8 cellular contexts compared by ENCODE assay signal in genomic region chr17:4498461-4499397, GRCh38. TPM values are rescaled to one million over a fixed set of nuclear protein-coding genes. Genes with fewer than 3 reads are reported as not detected.
A peak's percentile ranks its signal among the peaks of the same experiment; 100 is the strongest.
DNase-seq lines count a peak whose midpoint lies in the region; ATAC-seq and TF ChIP-seq lines count a peak whose summit lies in the region.

Gene SPNS2 (plus strand): TSS chr17:4498881. CDS start chr17:4499048, 167 bp downstream.

- POLR2A ChIA-PET in activated naive CD8-positive, alpha-beta T cell treated with anti-CD3 and anti-CD28 coated beads, Interleukin-2, amount 10 ng/mL, durations not matched to agents 7 days and 5 days (lab: Charles Lee): interaction anchor here (0.5 to 3.7 kb wide), 12 partner anchors 10 to 214 kb away, joined by 3 to 21 read pairs (median 6); partner anchors contain the start of genes MYBBP1A and SPNS3

- peak; percentile 91 for DNase-seq in GM10266 (ENCODE audit: extremely low spot score)
- DNase-seq in HPDE6-E6E7 (ENCODE audit: extremely low spot score): peak; percentile 65
- DNase-seq in SK-N-DZ (ENCODE audit: low spot score): peak; percentile 46
- peak; percentile 83 for DNase-seq in activated naive CD8-positive, alpha-beta T cell treated with anti-CD3 and anti-CD28 coated beads, Interleukin-2, amount 10 ng/mL, durations not matched to agents 7 days and 5 days
- DNase-seq in heart left ventricle: peak; percentile 70 to 84 (median 76)
- DNase-seq in osteocyte (ENCODE audit: extremely low spot score, unreplicated experiment): no peak
- peak; percentile 64 to 66 for DNase-seq in thyroid gland

- peaks cover 0 to 33% (median 0%) of the 10 kb centered on the region in 9 donors for H3K27me3 ChIP-seq in heart left ventricle
- no peaks in the 10 kb centered on the region for H3K27me3 ChIP-seq in thyroid gland

- peaks cover 0 to 54% (median 29%) of the 10 kb centered on the region in 12 donors for H3K4me1 ChIP-seq in heart left ventricle
- H3K4me1 ChIP-seq in thyroid gland: peaks cover 28 to 39% of the 10 kb centered on the region in 2 donors

- ATAC-seq in activated naive CD8-positive, alpha-beta T cell treated with anti-CD3 and anti-CD28 coated beads, Interleukin-2, amount 10 ng/mL, durations not matched to agents 7 days and 5 days (ENCODE audit: low read depth): peak; percentile 83
- ATAC-seq in heart left ventricle: peak; percentile 68 to 94 (median 88)
- no peak for ATAC-seq in GM21515 (IDR thresholded peaks at IDR 0.05; ENCODE audit: unreplicated experiment)

- 0 to 2% (median 1%) methylated on average over 1 to 117 of the region's 117 CpGs for WGBS in heart left ventricle, 4 donors
- WGBS in thyroid gland, 2 donors: 0 to 4% methylated on average over 25 to 34 of the region's 117 CpGs

- peak within 1 kb of the TSS; percentile 43 for H3K27ac Mint-ChIP-seq in activated naive CD8-positive, alpha-beta T cell treated with anti-CD3 and anti-CD28 coated beads, Interleukin-2, amount 10 ng/mL, durations not matched to agents 7 days and 5 days
- no peak within 1 kb of the TSS for H3K27ac Mint-ChIP-seq in osteocyte (ENCODE audit: unreplicated experiment)

- H3K4me3 ChIP-seq in heart left ventricle: peak within 1 kb of the TSS; percentile 18 to 75 (median 62)
- peak within 1 kb of the TSS in 1 of 3 donors; percentile 28 for H3K4me3 ChIP-seq in thyroid gland (replicated peaks in 1 of 3)

- H3K9me3 Mint-ChIP-seq in activated naive CD8-positive, alpha-beta T cell treated with anti-CD3 and anti-CD28 coated beads, Interleukin-2, amount 10 ng/mL, durations not matched to agents 7 days and 5 days: no peaks in the 10 kb centered on the region
- no peaks in the 10 kb centered on the region for H3K9me3 Mint-ChIP-seq in osteocyte (ENCODE audit: unreplicated experiment)

- peak within 1 kb of the TSS; percentile 81 for H3K4me3 Mint-ChIP-seq in activated naive CD8-positive, alpha-beta T cell treated with anti-CD3 and anti-CD28 coated beads, Interleukin-2, amount 10 ng/mL, durations not matched to agents 7 days and 5 days
- peak within 1 kb of the TSS; percentile 65 for H3K4me3 Mint-ChIP-seq in osteocyte (ENCODE audit: unreplicated experiment)

- H3K36me3 Mint-ChIP-seq in activated naive CD8-positive, alpha-beta T cell treated with anti-CD3 and anti-CD28 coated beads, Interleukin-2, amount 10 ng/mL, durations not matched to agents 7 days and 5 days: peaks cover 2% of the 10 kb centered on the region
- H3K36me3 Mint-ChIP-seq in osteocyte (ENCODE audit: unreplicated experiment): no peaks in the 10 kb centered on the region

- H3K27me3 Mint-ChIP-seq in activated naive CD8-positive, alpha-beta T cell treated with anti-CD3 and anti-CD28 coated beads, Interleukin-2, amount 10 ng/mL, durations not matched to agents 7 days and 5 days: peaks cover 37% of the 10 kb centered on the region
- H3K27me3 Mint-ChIP-seq in osteocyte (ENCODE audit: unreplicated experiment): peaks cover 45% of the 10 kb centered on the region

- no peaks in the 10 kb centered on the region for H3K36me3 ChIP-seq in heart left ventricle
- no peaks in the 10 kb centered on the region for H3K36me3 ChIP-seq in thyroid gland

- H3K9me3 ChIP-seq in heart left ventricle (no peaks in the 10 kb centered on the region), thyroid gland (no peaks in the 10 kb centered on the region)

- H3K4me1 Mint-ChIP-seq in activated naive CD8-positive, alpha-beta T cell treated with anti-CD3 and anti-CD28 coated beads, Interleukin-2, amount 10 ng/mL, durations not matched to agents 7 days and 5 days: peaks cover 30% of the 10 kb centered on the region
- peaks cover 11% of the 10 kb centered on the region for H3K4me1 Mint-ChIP-seq in osteocyte (ENCODE audit: unreplicated experiment)

- H3K27ac ChIP-seq in heart left ventricle: peak within 1 kb of the TSS; percentile 26 to 82 (median 72)
- peak within 1 kb of the TSS in 1 of 3 donors; percentile 17 for H3K27ac ChIP-seq in thyroid gland

- TF ChIP-seq POLR2A in heart left ventricle (IDR thresholded peaks at IDR 0.05) (peak in 1 of 2 donors; percentile 48), thyroid gland (IDR thresholded peaks at IDR 0.05) (peak in 1 of 2 donors; percentile 33)

- intact Hi-C loops in heart left ventricle (cut with DNase I): loop anchor here in 3 of 10 donors (5.0 to 10.0 kb wide), 3 partner anchors 39 to 64 kb away; partner anchors contain the start of gene SPNS3 (in 1 of the 3)
- intact Hi-C loops in thyroid gland (cut with DNase I): no loop called here

- TF ChIP-seq CTCF in GM10266 (IDR thresholded peaks at IDR 0.05; ENCODE audit: control insufficient read depth, insufficient read depth, low read depth, missing control alignments): no peak
- peak in 1 of 12 donors; percentile 4 for TF ChIP-seq CTCF in heart left ventricle (IDR thresholded peaks at IDR 0.05)
- TF ChIP-seq CTCF in osteocyte (IDR thresholded peaks at IDR 0.05): no peak
- no peak for TF ChIP-seq CTCF in thyroid gland (IDR thresholded peaks at IDR 0.05)

RNA-seq across cellular contexts. Expression of gene SPNS2, which starts in this region (rescaled TPM):
- polyA plus RNA-seq in SK-N-DZ (2014; cell fraction: cytosol; rRNA removed): 0.70 and 2.4 TPM in 2 replicates
- polyA plus RNA-seq in SK-N-DZ (2014; cell fraction: nucleus; rRNA removed): 4.3 and 4.4 TPM in 2 replicates
- total RNA-seq in activated naive CD8-positive, alpha-beta T cell treated with anti-CD3 and anti-CD28 coated beads, Interleukin-2, amount 10 ng/mL, durations not matched to agents 7 days and 5 days: 1 to 10 TPM; 6.7 to 6.9 TPM
- 10 to 100 TPM in 7 of 9 donors, 1 to 10 TPM in 2; 6.4 to 20.4 (median 11.4) TPM for total RNA-seq in heart left ventricle
- 10 to 100 TPM; 13.7 to 22.0 TPM for polyA plus RNA-seq in heart left ventricle
- total RNA-seq in osteocyte: 0.31 TPM in 1 of 2 replicates, not detected in the other
- total RNA-seq in thyroid gland: 10 to 100 TPM in 1 of 4 donors, 1 to 10 TPM in 3; 5.6 to 16.3 (median 8.1) TPM
